In genomic region chr3:182105875-182106274, GRCh38 we compare ENCODE assay signal across 1 cellular context.
TF ChIP-seq lines count a peak whose summit lies in the region.

No MANE protein-coding gene starts in this region.

TF ChIP-seq in HCT116, 20 proteins besides CTCF, POLR2A, EP300 and RAD21:
- 0 out of 2 replicates have a peak, but pooled peaks have one; percentile 8 for TF ChIP-seq FOSL1 (IDR thresholded peaks at IDR 0.05; ENCODE audit: low read depth)
- TF ChIP-seq MAX (IDR thresholded peaks at IDR 0.05) = no peak
